8 cellular contexts compared by ENCODE assay signal in genomic region chr2:113203901-113204519, GRCh38. TPM values are rescaled to one million over a fixed set of nuclear protein-coding genes. Genes with fewer than 3 reads are reported as not detected.
A peak's percentile ranks its signal among the peaks of the same experiment; 100 is the strongest.
DNase-seq lines count a peak whose midpoint lies in the region; ATAC-seq and TF ChIP-seq lines count a peak whose summit lies in the region.

No MANE protein-coding gene starts in this region.

- no peak overlapping the region for H3K4me3 Mint-ChIP-seq in neural crest cell

- no TSS peak for BruUV-seq in PC-3 (replicated peaks; lab: Mats Ljungman, UMichigan)

- peaks cover 25% of the 10 kb centered on the region for H3K79me2 ChIP-seq in PC-3 (ENCODE audit: low read length)

- no peaks in the 10 kb centered on the region for H3F3A ChIP-seq in PC-3 (ENCODE audit: low read length, unreplicated experiment)

- POLR2A ChIA-PET in PC-3 (lab: Charles Lee; ENCODE audit: unreplicated experiment) = interaction anchor here (0.6 kb wide), 1 partner anchor 36 kb away, joined by 4 read pairs; no protein-coding TSS in a partner anchor

- no peaks in the 10 kb centered on the region for H3K27me3 Mint-ChIP-seq in neural crest cell (ENCODE audit: low read depth)

- no peaks in the 10 kb centered on the region for H3K9me3 Mint-ChIP-seq in neural crest cell

- DNase-seq in DMS153 treated with DMSO at 0.1 percent for 48 hours (lab: John Stamatoyannopoulos, UW; ENCODE audit: unreplicated experiment) = peak; percentile 48
- peak; percentile 92 for DNase-seq in HuH-7.5 (ENCODE audit: low spot score)
- peak; percentile 89 for DNase-seq in PC-3
- DNase-seq in activated T-cell treated with anti-CD3 and anti-CD28 coated beads for 48 hours (ENCODE audit: low read depth) = peak; percentile 61
- DNase-seq in fibroblast of gingiva (ENCODE audit: low read depth) = peak; percentile 54
- peak; percentile 74 for DNase-seq in neural crest cell (ENCODE audit: low read depth, low spot score)
- peak; percentile 84 for DNase-seq in superior temporal gyrus (ENCODE audit: extremely low spot score)

- no peaks in the 10 kb centered on the region for H3K27me3 ChIP-seq in PC-3 (ENCODE audit: low read length)

- H3K4me1 ChIP-seq in PC-3 (ENCODE audit: insufficient read depth, low read length) = peaks cover 18% of the 10 kb centered on the region

- H3K4me3 ChIP-seq in PC-3 (ENCODE audit: low read length) = no peak overlapping the region

- H3K36me3 Mint-ChIP-seq in neural crest cell (ENCODE audit: low read depth) = no peaks in the 10 kb centered on the region

- H3K36me3 ChIP-seq in PC-3 (ENCODE audit: low read depth, low read length) = no peaks in the 10 kb centered on the region; the same call in 1 of the 2 replicates

- TF ChIP-seq CTCF in PC-3 (conservative IDR thresholded peaks at IDR 0.05; ENCODE audit: low read depth, low read length) (peak; percentile 92), neural crest cell (conservative IDR thresholded peaks at IDR 0.05) (peak; percentile 84)

- H3K9ac ChIP-seq in PC-3 (ENCODE audit: low read length) = no peak overlapping the region

- no peaks in the 10 kb centered on the region for H4K20me1 ChIP-seq in PC-3 (ENCODE audit: low read length)

- H3K4me2 ChIP-seq in PC-3 (ENCODE audit: low read length) = peak overlapping the region; percentile 29; the same call in 1 of the 2 replicates

- H2AFZ ChIP-seq in PC-3 (ENCODE audit: low read length) = 0 out of 2 replicates have a peak overlapping the region, but pooled peaks have one; percentile 36

- H3K9me3 ChIP-seq in PC-3 (ENCODE audit: low read length) = no peaks in the 10 kb centered on the region

- ATAC-seq in GM21526 (IDR thresholded peaks at IDR 0.05; ENCODE audit: low FRiP score, unreplicated experiment) (peak; percentile 76), PC-3 (peak; percentile 67)

- no peak overlapping the region for H3K27ac Mint-ChIP-seq in neural crest cell (ENCODE audit: unreplicated experiment)

- peaks cover 22% of the 10 kb centered on the region for H3K4me1 Mint-ChIP-seq in neural crest cell

- intact Hi-C loops in PC-3 (cut with micrococcal nuclease) = loop anchor here (1.0 to 2.0 kb wide), 2 partner anchors 166 to 187 kb away; no protein-coding TSS in a partner anchor

- H3K27ac ChIP-seq in PC-3 (ENCODE audit: low read length) = 0 out of 2 replicates have a peak overlapping the region, but pooled peaks have one; percentile 5

- CTCF ChIA-PET in PC-3 (lab: Charles Lee) = interaction anchor here (0.5 to 2.1 kb wide), 12 partner anchors 31 to 186 kb away, joined by 3 to 10 read pairs (median 4); no protein-coding TSS in a partner anchor

- no peaks in the 10 kb centered on the region for H3K9me2 ChIP-seq in PC-3 (replicated peaks; ENCODE audit: low read length)

RNA-seq across cellular contexts. Expression of gene PSD4, which starts 30.2 kb away (rescaled TPM):
- total RNA-seq in PC-3 (2014; rRNA removed) (46.6 and 60.3 TPM in 2 replicates), neural crest cell (2.4 and 2.9 TPM in 2 replicates)

Comparison
In these comparisons a context has a peak if more than half of its experiments do, and no peak if none do; other contexts are left out.
1. RNA of gene PSD4, which starts 30.2 kb away (total RNA-seq): 46.6 to 60.3 TPM in PC-3; 2.4 to 2.9 TPM in neural crest cell; every median in the first group is over 10 times any median in the second.
2. Peak in every context shown above with its lines, with median percentiles within 50 percentile points of each other: DNase-seq.